In the genomic region with DNA sequence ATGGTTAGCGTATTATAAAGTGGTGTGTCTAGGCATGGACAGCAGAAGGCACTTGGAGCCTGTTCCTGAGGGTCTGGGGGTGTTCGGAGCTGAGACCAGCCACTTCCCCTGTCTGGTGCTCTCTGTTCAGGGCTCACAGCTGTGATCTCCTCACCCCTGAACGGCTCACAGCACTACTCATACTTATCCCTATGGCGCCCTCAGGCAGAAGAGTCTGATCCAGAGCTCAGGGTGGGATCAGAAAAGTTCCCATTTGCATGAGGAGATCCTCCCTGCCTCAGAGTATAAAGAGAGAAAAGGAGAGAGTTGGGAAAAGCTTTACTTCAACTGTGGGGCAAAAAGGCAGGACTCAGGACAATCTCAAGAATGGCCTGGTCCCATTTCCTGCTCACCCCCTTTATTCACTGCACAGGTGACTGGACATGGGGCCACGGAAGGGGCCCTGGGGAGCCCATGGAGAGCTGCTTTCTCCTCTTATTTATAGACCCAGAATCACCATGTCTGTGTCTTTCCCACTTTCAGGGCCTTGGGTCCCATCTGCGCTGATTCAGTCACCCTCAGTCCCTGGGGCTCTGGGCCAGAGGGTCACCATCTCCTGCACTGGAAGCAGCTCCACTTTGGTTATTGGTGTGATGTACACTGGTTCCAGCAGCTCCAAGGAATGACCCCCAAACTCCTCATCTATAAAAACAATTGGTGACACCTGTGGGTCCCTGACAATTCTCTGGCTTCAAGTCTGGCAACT, we compare ENCODE assay signal across 23 cellular contexts.
"Had no signal": no experiment of that assay in that cellular context is flagged by ENCODE, and none has a peak within 500 bp of the region (broad histone marks: within the 10 kb centered on the region; RNA-seq: fewer than 3 reads in every experiment).

No MANE protein-coding gene starts in this region.

- H3K36me3 Mint-ChIP-seq: naive thymus-derived CD8-positive, alpha-beta T cell; stimulated activated effector memory CD8-positive, alpha-beta T cell treated with anti-CD3 and anti-CD28 coated beads, Interleukin-12 subunit alpha, Interleukin-12 subunit beta, amount 100 ng/mL, for 72 hours had no signal

- H3K9me3 Mint-ChIP-seq: dendritic cell treated with granulocyte-macrophage colony-stimulating factor and Interleukin-4, amounts not matched to agents 40 ng/mL and 50 ng/mL, for 4 days; effector memory CD8-positive, alpha-beta T cell; naive thymus-derived CD8-positive, alpha-beta T cell; stimulated activated effector memory CD8-positive, alpha-beta T cell treated with anti-CD3 and anti-CD28 coated beads, Interleukin-12 subunit alpha, Interleukin-12 subunit beta, amount 100 ng/mL, for 72 hours had no signal

- H3K27me3 ChIP-seq: thyroid gland, upper lobe of left lung, uterus had no signal

- H3K4me3 Mint-ChIP-seq: dendritic cell treated with granulocyte-macrophage colony-stimulating factor and Interleukin-4, amounts not matched to agents 40 ng/mL and 50 ng/mL, for 4 days; effector memory CD8-positive, alpha-beta T cell; naive thymus-derived CD8-positive, alpha-beta T cell; stimulated activated effector memory CD8-positive, alpha-beta T cell treated with anti-CD3 and anti-CD28 coated beads, Interleukin-12 subunit alpha, Interleukin-12 subunit beta, amount 100 ng/mL, for 72 hours had no signal

- ATAC-seq: effector memory CD8-positive, alpha-beta T cell; foreskin keratinocyte; left colon; left ventricle myocardium superior; naive thymus-derived CD8-positive, alpha-beta T cell; stimulated activated effector memory CD8-positive, alpha-beta T cell treated with anti-CD3 and anti-CD28 coated beads, Interleukin-12 subunit alpha, Interleukin-12 subunit beta, amount 100 ng/mL, for 72 hours; stimulated activated naive CD8-positive, alpha-beta T cell treated with anti-CD3 and anti-CD28 coated beads, Interleukin-15, Interleukin-2, amounts not matched to agents 100 U/mL and 50 U/mL, for 24 hours had no signal

- DNase-seq: effector memory CD8-positive, alpha-beta T cell; foreskin keratinocyte; head of caudate nucleus; hippocampal formation; left colon; left ventricle myocardium superior; mesenchymal stem cell; naive thymus-derived CD8-positive, alpha-beta T cell; posterior cingulate gyrus; stimulated activated CD4-positive, alpha-beta T cell treated with anti-CD3 and anti-CD28 coated beads, Interleukin-4, amount 100 ng/mL, for 1 hour; stimulated activated CD8-positive, alpha-beta memory T cell treated with anti-CD3 and anti-CD28 coated beads, Interleukin-4, amount 100 ng/mL, for 48 hours; stimulated activated naive CD8-positive, alpha-beta T cell treated with anti-CD3 and anti-CD28 coated beads, Interleukin-15, Interleukin-2, amounts not matched to agents 100 U/mL and 50 U/mL, for 24 hours; thyroid gland; upper lobe of left lung; uterus had no signal

- H3K4me1 ChIP-seq: foreskin keratinocyte, suprapubic skin, upper lobe of left lung, uterus had no signal

- H3K4me1 Mint-ChIP-seq: stimulated activated effector memory CD8-positive, alpha-beta T cell treated with anti-CD3 and anti-CD28 coated beads, Interleukin-12 subunit alpha, Interleukin-12 subunit beta, amount 100 ng/mL, for 72 hours had no signal

- H3K9me3 ChIP-seq: neutrophil, suprapubic skin, thyroid gland, upper lobe of left lung, uterus had no signal

- FAIRE-seq: colon had no signal

- H3K27ac Mint-ChIP-seq: dendritic cell treated with granulocyte-macrophage colony-stimulating factor and Interleukin-4, amounts not matched to agents 40 ng/mL and 50 ng/mL, for 4 days; effector memory CD8-positive, alpha-beta T cell; stimulated activated effector memory CD8-positive, alpha-beta T cell treated with anti-CD3 and anti-CD28 coated beads, Interleukin-12 subunit alpha, Interleukin-12 subunit beta, amount 100 ng/mL, for 72 hours had no signal

- H3K4me3 ChIP-seq: lung, smooth muscle cell, suprapubic skin, thyroid gland, upper lobe of left lung, uterus had no signal

- H3K27ac ChIP-seq: epithelial cell of prostate, foreskin keratinocyte, neutrophil, suprapubic skin, thyroid gland, upper lobe of left lung, uterus had no signal

- H3K36me3 ChIP-seq: neutrophil, suprapubic skin, thyroid gland, upper lobe of left lung, uterus had no signal
